ENCODE assay signal across 1 cellular context in the genomic region with DNA sequence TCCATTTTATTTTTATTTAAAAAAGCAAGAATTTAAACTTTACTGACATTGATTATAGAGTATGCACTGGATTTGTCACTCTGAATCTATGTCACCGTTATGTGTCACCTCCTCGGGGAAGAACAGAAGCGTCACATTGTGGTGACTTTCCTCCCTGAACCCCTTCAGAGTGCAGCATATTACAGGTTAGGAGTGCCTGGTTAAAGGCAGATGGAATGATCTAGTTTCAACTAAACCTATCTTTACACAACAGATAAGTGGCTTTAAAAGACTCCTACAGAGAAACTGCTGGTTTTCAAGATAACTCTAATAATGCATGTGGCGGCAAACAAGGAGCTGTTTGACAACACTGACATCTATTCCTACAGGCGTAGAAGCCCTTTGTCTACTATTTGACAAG.
TF ChIP-seq lines count a peak whose summit lies in the region.

No MANE protein-coding gene starts in this region.

TF ChIP-seq in K562, 482 proteins besides CTCF, POLR2A, EP300 and RAD21 (continued from another document and continues in another):
- peak; percentile 90 for TF ChIP-seq POLR2AphosphoS5 (IDR thresholded peaks at IDR 0.05; ENCODE audit: control insufficient read depth, insufficient read depth, low read depth, low read length)
- TF ChIP-seq GATA2 (CRISPR knock-in tag; IDR thresholded peaks at IDR 0.05): peak; percentile 80
- TF ChIP-seq MAFF (IDR thresholded peaks at IDR 0.05; ENCODE audit: low read length): no peak
- no peak for TF ChIP-seq RBM39 (optimal IDR thresholded peaks at IDR 0.05; ENCODE audit: low read depth, low read length)
- TF ChIP-seq, protein P1, sequence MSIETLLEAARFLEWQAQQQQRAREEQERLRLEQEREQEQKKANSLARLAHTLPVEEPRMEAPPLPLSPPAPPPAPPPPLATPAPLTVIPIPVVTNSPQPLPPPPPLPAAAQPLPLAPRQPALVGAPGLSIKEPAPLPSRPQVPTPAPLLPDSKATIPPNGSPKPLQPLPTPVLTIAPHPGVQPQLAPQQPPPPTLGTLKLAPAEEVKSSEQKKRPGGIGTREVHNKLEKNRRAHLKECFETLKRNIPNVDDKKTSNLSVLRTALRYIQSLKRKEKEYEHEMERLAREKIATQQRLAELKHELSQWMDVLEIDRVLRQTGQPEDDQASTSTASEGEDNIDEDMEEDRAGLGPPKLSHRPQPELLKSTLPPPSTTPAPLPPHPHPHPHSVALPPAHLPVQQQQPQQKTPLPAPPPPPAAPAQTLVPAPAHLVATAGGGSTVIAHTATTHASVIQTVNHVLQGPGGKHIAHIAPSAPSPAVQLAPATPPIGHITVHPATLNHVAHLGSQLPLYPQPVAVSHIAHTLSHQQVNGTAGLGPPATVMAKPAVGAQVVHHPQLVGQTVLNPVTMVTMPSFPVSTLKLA (conservative IDR thresholded peaks at IDR 0.05): peak; percentile 45 to 65; a peak in 2 of 4 replicates
- no peak; the same call in 1 of the 2 replicates for TF ChIP-seq RNF2 (IDR thresholded peaks at IDR 0.05)
- TF ChIP-seq SFPQ (IDR thresholded peaks at IDR 0.05; ENCODE audit: low read depth, low read length): no peak
- no peak for TF ChIP-seq ZNF41 (CRISPR knock-in tag; conservative IDR thresholded peaks at IDR 0.05)
- TF ChIP-seq SRSF3 (IDR thresholded peaks at IDR 0.05; ENCODE audit: insufficient read depth, low read length): no peak
- peak in 1 of 2 experiments; percentile 84; a peak in 1 of 4 replicates for TF ChIP-seq ZMIZ1 (IDR thresholded peaks at IDR 0.05; ENCODE audit: low read depth in 2 of 2, low read length in 2 of 2)
- no peak for TF ChIP-seq RBM17 (IDR thresholded peaks at IDR 0.05; ENCODE audit: borderline replicate concordance, low read depth, low read length)
- TF ChIP-seq BHLHE40 (IDR thresholded peaks at IDR 0.05; ENCODE audit: low read length): peak; percentile 41; the same call in 1 of the 2 replicates
- TF ChIP-seq ETV1 (tag; conservative IDR thresholded peaks at IDR 0.05; ENCODE audit: low read depth): no peak
- TF ChIP-seq NFIX (CRISPR knock-in tag; IDR thresholded peaks at IDR 0.05; ENCODE audit: low read depth): no peak
- TF ChIP-seq ZC3H8 (IDR thresholded peaks at IDR 0.05): no peak
- no peak for TF ChIP-seq ZZZ3 (IDR thresholded peaks at IDR 0.05)
- TF ChIP-seq, protein P2, sequence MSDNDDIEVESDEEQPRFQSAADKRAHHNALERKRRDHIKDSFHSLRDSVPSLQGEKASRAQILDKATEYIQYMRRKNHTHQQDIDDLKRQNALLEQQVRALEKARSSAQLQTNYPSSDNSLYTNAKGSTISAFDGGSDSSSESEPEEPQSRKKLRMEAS (CRISPR knock-in tag; IDR thresholded peaks at IDR 0.05): no peak
- TF ChIP-seq KDM4B (IDR thresholded peaks at IDR 0.05; ENCODE audit: borderline replicate concordance in 2 of 2, low read depth in 1 of 2): no peak
- TF ChIP-seq HDAC3 (IDR thresholded peaks at IDR 0.05; ENCODE audit: borderline replicate concordance, partially characterized antibody): peak; percentile 63
- TF ChIP-seq ZNF239 (CRISPR knock-in tag; IDR thresholded peaks at IDR 0.05): 0 out of 2 replicates have a peak, but pooled peaks have one; percentile 22
- TF ChIP-seq NCOR1 (IDR thresholded peaks at IDR 0.05): peak; percentile 95
- no peak for TF ChIP-seq ATF1 (CRISPR knock-in tag; IDR thresholded peaks at IDR 0.05)
- peak; percentile 76 for TF ChIP-seq ATF1 (tag; IDR thresholded peaks at IDR 0.05)
- TF ChIP-seq CCNT2 (IDR thresholded peaks at IDR 0.05; ENCODE audit: borderline replicate concordance, extremely low read depth, insufficient read length, low read depth, low read length): peak; percentile 84
- no peak for TF ChIP-seq POLR2B (IDR thresholded peaks at IDR 0.05; ENCODE audit: low read depth, partially characterized antibody)
- peak; percentile 97 for TF ChIP-seq CBFA2T2 (conservative IDR thresholded peaks at IDR 0.05)
- no peak for TF ChIP-seq XRCC4 (IDR thresholded peaks at IDR 0.05; ENCODE audit: extremely low read depth, insufficient read depth, insufficient read length)
- no peak for TF ChIP-seq XRCC3 (IDR thresholded peaks at IDR 0.05)
- TF ChIP-seq USF2 (CRISPR knock-in tag; IDR thresholded peaks at IDR 0.05): no peak
- no peak for TF ChIP-seq ARHGAP35 (IDR thresholded peaks at IDR 0.05; ENCODE audit: partially characterized antibody)
- no peak for TF ChIP-seq ASH1L (IDR thresholded peaks at IDR 0.05; ENCODE audit: borderline replicate concordance, low read depth, partially characterized antibody)
- TF ChIP-seq ARNT (IDR thresholded peaks at IDR 0.05): peak in 1 of 2 experiments; percentile 60; a peak in 2 of 4 replicates
- no peak for TF ChIP-seq ZNF75A (CRISPR knock-in tag; IDR thresholded peaks at IDR 0.05)
- no peak for TF ChIP-seq BRF1 (IDR thresholded peaks at IDR 0.05; ENCODE audit: borderline replicate concordance, extremely low read depth, insufficient read length)
- TF ChIP-seq PHB (CRISPR knock-in tag; IDR thresholded peaks at IDR 0.05): no peak
- no peak for TF ChIP-seq CHD7 (IDR thresholded peaks at IDR 0.05; ENCODE audit: low read depth, low read length)
- TF ChIP-seq, protein P3, sequence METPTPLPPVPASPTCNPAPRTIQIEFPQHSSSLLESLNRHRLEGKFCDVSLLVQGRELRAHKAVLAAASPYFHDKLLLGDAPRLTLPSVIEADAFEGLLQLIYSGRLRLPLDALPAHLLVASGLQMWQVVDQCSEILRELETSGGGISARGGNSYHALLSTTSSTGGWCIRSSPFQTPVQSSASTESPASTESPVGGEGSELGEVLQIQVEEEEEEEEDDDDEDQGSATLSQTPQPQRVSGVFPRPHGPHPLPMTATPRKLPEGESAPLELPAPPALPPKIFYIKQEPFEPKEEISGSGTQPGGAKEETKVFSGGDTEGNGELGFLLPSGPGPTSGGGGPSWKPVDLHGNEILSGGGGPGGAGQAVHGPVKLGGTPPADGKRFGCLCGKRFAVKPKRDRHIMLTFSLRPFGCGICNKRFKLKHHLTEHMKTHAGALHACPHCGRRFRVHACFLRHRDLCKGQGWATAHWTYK (CRISPR knock-in tag; IDR thresholded peaks at IDR 0.05): 0 out of 2 replicates have a peak, but pooled peaks have one; percentile 49
- peak; percentile 94 for TF ChIP-seq KLF16 (IDR thresholded peaks at IDR 0.05)
- TF ChIP-seq ZKSCAN8 (CRISPR knock-in tag; IDR thresholded peaks at IDR 0.05): peak; percentile 61; the same call in 1 of the 2 replicates
